In the genomic region with DNA sequence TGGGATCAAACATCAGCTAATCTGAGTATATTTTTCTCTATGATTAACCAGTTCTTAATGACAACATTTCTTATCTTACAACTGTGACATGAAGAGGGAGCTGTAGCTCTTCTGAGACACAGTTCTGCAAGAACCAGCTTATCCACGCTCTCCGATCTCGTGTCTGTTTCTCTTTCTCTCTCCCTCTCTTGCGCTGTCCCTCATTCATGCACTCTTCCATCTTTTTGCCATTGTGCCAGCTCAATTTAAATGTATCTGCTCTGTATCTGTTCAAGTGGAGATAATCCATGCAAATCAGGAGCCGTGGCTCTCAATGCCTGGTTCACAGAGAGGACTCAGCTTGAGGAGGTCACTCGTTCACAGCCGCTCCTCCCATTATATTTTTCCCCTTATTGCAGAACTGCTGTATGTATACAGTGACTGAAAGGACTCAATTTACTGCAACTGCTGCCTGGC, we compare ENCODE assay signal across 8 cellular contexts.
DNase-seq lines count a peak whose midpoint lies in the region; ATAC-seq and TF ChIP-seq lines count a peak whose summit lies in the region.

No MANE protein-coding gene starts in this region.

- DNase-seq in DMS79 treated with DMSO at 0.1 percent for 48 hours (lab: John Stamatoyannopoulos, UW) (peak; percentile 51), NCI-H510A treated with DMSO at 0.1 percent for 48 hours (lab: John Stamatoyannopoulos, UW) (peak; percentile 77), choroid plexus epithelial cell (ENCODE audit: low read depth) (peak; percentile 76), left lobe of liver (ENCODE audit: low spot score) (no peak), thoracic aorta (ENCODE audit: low spot score) (no peak), NCI-H2029 (lab: John Stamatoyannopoulos, UW) (no peak)
- no peak for DNase-seq in activated CD4-positive, alpha-beta T cell treated with anti-CD3 and anti-CD28 coated beads, Interleukin-2, amount 50 U/mL, for 1 hour

- H3K4me1 ChIP-seq in thoracic aorta (ENCODE audit: control insufficient read depth in 1 of 2, low read depth in 2 of 2), result no peaks in the 10 kb centered on the region

- H3K27ac ChIP-seq in thoracic aorta, result no peak overlapping the region

- H3K4me3 ChIP-seq in choroid plexus epithelial cell (ENCODE audit: low read depth, low read length) (peak overlapping the region; percentile 55), thoracic aorta (peak overlapping the region; percentile 69)

- no peaks in the 10 kb centered on the region for H3K9me3 ChIP-seq in thoracic aorta

- peak; percentile 72 for ATAC-seq in HG02884 (IDR thresholded peaks at IDR 0.05; ENCODE audit: unreplicated experiment)
- peak; percentile 95 for ATAC-seq in left lobe of liver
- no peak for ATAC-seq in thoracic aorta (ENCODE audit: insufficient number of reproducible peaks, low FRiP score, low read depth)

- no peaks in the 10 kb centered on the region for H3K36me3 ChIP-seq in thoracic aorta

- no peaks in the 10 kb centered on the region for H3K27me3 ChIP-seq in thoracic aorta (replicated peaks; ENCODE audit: insufficient read depth)

- peak; percentile 59 for TF ChIP-seq CTCF in choroid plexus epithelial cell (conservative IDR thresholded peaks at IDR 0.05; ENCODE audit: low read depth, low read length)
- peak; percentile 34 for TF ChIP-seq CTCF in thoracic aorta (IDR thresholded peaks at IDR 0.05)

Comparison
In these comparisons a context has a peak if more than half of its experiments do, and no peak if none do; other contexts are left out.
1. DNase-seq: peak in DMS79 treated with DMSO at 0.1 percent for 48 hours (single experiment), NCI-H510A treated with DMSO at 0.1 percent for 48 hours (single experiment) and choroid plexus epithelial cell (single experiment); none in left lobe of liver (single experiment), thoracic aorta (single experiment), activated CD4-positive, alpha-beta T cell treated with anti-CD3 and anti-CD28 coated beads, Interleukin-2, amount 50 U/mL, for 1 hour (single experiment) and NCI-H2029 (single experiment).